10 cellular contexts compared by ENCODE assay signal in the genomic region with DNA sequence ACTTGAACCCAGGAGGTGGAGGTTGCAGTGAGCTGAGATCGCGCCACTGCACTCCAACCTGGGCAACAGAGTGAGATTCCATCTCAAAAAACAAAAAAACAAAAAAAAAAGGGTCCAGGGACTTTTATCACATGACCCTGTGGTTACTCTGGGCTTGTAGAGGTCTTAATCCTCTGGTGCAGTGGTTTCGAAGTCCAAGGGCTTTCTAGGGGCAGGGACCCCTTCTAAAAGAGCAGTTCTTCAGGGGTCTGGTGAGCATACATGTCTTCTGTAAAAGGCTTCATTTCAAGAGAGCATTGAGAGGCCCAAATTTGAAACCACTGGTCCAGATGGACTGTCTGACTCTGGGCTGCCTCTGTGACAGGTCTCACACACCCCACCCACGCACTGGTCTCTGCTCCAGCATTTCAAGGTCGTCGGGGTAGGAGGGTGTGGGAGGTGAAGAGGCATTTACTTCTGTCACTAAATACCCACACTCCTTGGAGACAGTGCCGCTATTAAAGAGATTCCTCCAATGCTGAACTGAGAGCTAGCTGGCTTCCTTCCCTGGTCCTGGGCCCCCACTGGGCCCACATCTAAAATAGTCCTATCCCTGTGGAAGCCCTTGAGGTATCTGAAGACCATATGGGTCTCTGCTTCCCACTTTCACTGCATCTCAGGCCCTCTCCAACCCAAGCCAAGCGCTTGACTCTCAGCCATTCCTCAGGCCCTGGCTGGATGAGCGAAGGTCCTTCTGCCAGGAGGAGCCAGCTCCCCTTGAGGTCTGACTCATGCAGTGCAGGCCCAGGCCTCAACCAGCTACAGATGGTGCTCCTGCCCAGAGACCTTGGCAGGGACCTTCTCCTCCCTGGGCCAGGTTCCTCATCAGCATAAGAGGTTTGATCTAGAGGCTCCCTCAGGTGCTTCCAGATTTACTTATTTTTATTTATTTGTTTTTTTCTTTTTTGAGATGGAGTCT. TPM values are rescaled to one million over a fixed set of nuclear protein-coding genes. Genes with fewer than 3 reads are reported as not detected.
DNase-seq lines count a peak whose midpoint lies in the region; ATAC-seq and TF ChIP-seq lines count a peak whose summit lies in the region.
"Had no signal": no experiment of that assay in that cellular context is flagged by ENCODE, and none has a peak within 500 bp of the region (broad histone marks: within the 10 kb centered on the region; RNA-seq: fewer than 3 reads in every experiment).

No MANE protein-coding gene starts in this region.

- no peak for TF ChIP-seq POLR2A in transverse colon (IDR thresholded peaks at IDR 0.05)

- no peaks in the 10 kb centered on the region for H3K27me3 ChIP-seq in transverse colon
- H3K27me3 ChIP-seq in CD4-positive, alpha-beta T cell (ENCODE audit: control insufficient read depth, insufficient read depth, low read length) = no peaks in the 10 kb centered on the region

- no peak overlapping the region for H3K4me3 ChIP-seq in transverse colon

- H3K9me3 ChIP-seq in transverse colon = no peaks in the 10 kb centered on the region
- H3K9me3 ChIP-seq in CD4-positive, alpha-beta T cell (ENCODE audit: control insufficient read depth, low read length) = no peaks in the 10 kb centered on the region

- H3K36me3 Mint-ChIP-seq in natural killer cell treated with Interleukin-12 subunit alpha and Interleukin-12 subunit beta and Interleukin-15 and Interleukin-18, amount 100 ng/mL, for 72 hours = no peaks in the 10 kb centered on the region
- H3K36me3 Mint-ChIP-seq in natural killer cell = no peaks in the 10 kb centered on the region
- peaks cover 5% of the 10 kb centered on the region for H3K36me3 Mint-ChIP-seq in CD4-positive, alpha-beta T cell (ENCODE audit: low read depth)

- peaks cover 0 to 5% (median 0%) of the 10 kb centered on the region in 4 donors for H3K4me1 ChIP-seq in transverse colon

- intact Hi-C loops in natural killer cell (cut with micrococcal nuclease) (no loop called here), transverse colon (cut with DNase I; ENCODE audit: low total_unique reads) (loop anchor here (2.0 kb wide), 1 partner anchor 25 kb away; no protein-coding TSS in a partner anchor)
- intact Hi-C loops in CD4-positive, alpha-beta T cell (cut with DNase I, micrococcal nuclease) = no loop called here

- no peaks in the 10 kb centered on the region for H3K27me3 Mint-ChIP-seq in natural killer cell treated with Interleukin-12 subunit alpha and Interleukin-12 subunit beta and Interleukin-15 and Interleukin-18, amount 100 ng/mL, for 72 hours
- H3K27me3 Mint-ChIP-seq in natural killer cell (ENCODE audit: low read depth in 2 of 2) = no peaks in the 10 kb centered on the region
- H3K27me3 Mint-ChIP-seq in CD4-positive, alpha-beta T cell = no peaks in the 10 kb centered on the region

- no peak for TF ChIP-seq EP300 in transverse colon (IDR thresholded peaks at IDR 0.05; ENCODE audit: low read depth)

- H3K4me3 Mint-ChIP-seq in natural killer cell treated with Interleukin-12 subunit alpha and Interleukin-12 subunit beta and Interleukin-15 and Interleukin-18, amount 100 ng/mL, for 72 hours = no peak overlapping the region
- H3K4me3 Mint-ChIP-seq in natural killer cell = no peak overlapping the region
- H3K4me3 Mint-ChIP-seq in CD4-positive, alpha-beta T cell = no peak overlapping the region

- ATAC-seq in natural killer cell treated with Interleukin-12 subunit alpha and Interleukin-12 subunit beta and Interleukin-15 and Interleukin-18, amount 100 ng/mL, for 72 hours = peak in 1 of 2 donors; percentile 47
- no peak for ATAC-seq in natural killer cell
- ATAC-seq in CD4-positive, alpha-beta T cell (ENCODE audit: poor library complexity) = no peak
- no peak for ATAC-seq in GM19455 (IDR thresholded peaks at IDR 0.05; ENCODE audit: unreplicated experiment)

- CTCF ChIA-PET in CD4-positive, alpha-beta T cell (lab: Charles Lee) = no interaction called here

- peak overlapping the region; percentile 26 to 51 for H3K27ac Mint-ChIP-seq in natural killer cell treated with Interleukin-12 subunit alpha and Interleukin-12 subunit beta and Interleukin-15 and Interleukin-18, amount 100 ng/mL, for 72 hours
- H3K27ac Mint-ChIP-seq in natural killer cell = no peak overlapping the region
- no peak overlapping the region for H3K27ac Mint-ChIP-seq in CD4-positive, alpha-beta T cell

- H3K36me3 ChIP-seq in transverse colon = no peaks in the 10 kb centered on the region

- H3K9me3 Mint-ChIP-seq in natural killer cell treated with Interleukin-12 subunit alpha and Interleukin-12 subunit beta and Interleukin-15 and Interleukin-18, amount 100 ng/mL, for 72 hours = no peaks in the 10 kb centered on the region
- H3K9me3 Mint-ChIP-seq in natural killer cell = no peaks in the 10 kb centered on the region
- no peaks in the 10 kb centered on the region for H3K9me3 Mint-ChIP-seq in CD4-positive, alpha-beta T cell

- DNase-seq in natural killer cell treated with Interleukin-12 subunit alpha and Interleukin-12 subunit beta and Interleukin-15 and Interleukin-18, amount 100 ng/mL, for 72 hours (ENCODE audit: low spot score) = no peak
- DNase-seq in natural killer cell (no peak), RPMI8226 (peak; percentile 59), fibroblast of peridontal ligament (ENCODE audit: extremely low read depth) (peak; percentile 40), transverse colon (no peak)
- DNase-seq in stimulated activated naive CD4-positive, alpha-beta T cell treated with Interleukin-2 at 50 U/mL for 16 hours (lab: John Stamatoyannopoulos, UW) = no peak
- DNase-seq in CD4-positive, alpha-beta T cell = no peak
- DNase-seq: NCI-H2029 treated with DMSO at 0.1 percent for 48 hours had no signal

- POLR2A ChIA-PET in CD4-positive, alpha-beta T cell (lab: Charles Lee) = interaction anchor here (1.6 kb wide), 1 partner anchor 17 kb away, joined by 3 read pairs; no protein-coding TSS in a partner anchor

- H3K27ac ChIP-seq in transverse colon = no peak overlapping the region
- no peak overlapping the region for H3K27ac ChIP-seq in CD4-positive, alpha-beta T cell (ENCODE audit: low read depth, low read length)

- peaks cover 33 to 39% of the 10 kb centered on the region in 2 donors for H3K4me1 Mint-ChIP-seq in natural killer cell treated with Interleukin-12 subunit alpha and Interleukin-12 subunit beta and Interleukin-15 and Interleukin-18, amount 100 ng/mL, for 72 hours (ENCODE audit: low read depth in 2 of 2)
- H3K4me1 Mint-ChIP-seq in natural killer cell = peaks cover 0 to 22% of the 10 kb centered on the region in 2 donors
- peaks cover 13% of the 10 kb centered on the region for H3K4me1 Mint-ChIP-seq in CD4-positive, alpha-beta T cell (ENCODE audit: low read depth)

- no peak for TF ChIP-seq CTCF in natural killer cell (IDR thresholded peaks at IDR 0.05)
- no peak for TF ChIP-seq CTCF in transverse colon (IDR thresholded peaks at IDR 0.05)
- no peak for TF ChIP-seq CTCF in CD4-positive, alpha-beta T cell (IDR thresholded peaks at IDR 0.05)

- WGBS in transverse colon (ENCODE audit: low coverage in 1 of 2), 2 donors = 83 to 100% methylated on average over 3 to 9 of the region's 9 CpGs

- in situ Hi-C loops in transverse colon (cut with MboI; ENCODE audit: low pct_ligation_motif_present in 1 of 4, low pct_unique_long_range_greater_than_20kb in 1 of 4, low sequenced_read_pairs in 3 of 4) = no loop called here

RNA-seq across cellular contexts. Expression of gene PAX8, which starts 44.8 kb away (rescaled TPM):
- 1 to 10 TPM in 1 of 2 donors, under 1 TPM in 1; 0.64 to 1.8 TPM for total RNA-seq in natural killer cell treated with Interleukin-12 subunit alpha and Interleukin-12 subunit beta and Interleukin-15 and Interleukin-18, amount 100 ng/mL, for 72 hours
- total RNA-seq in natural killer cell = 1 to 10 TPM in 1 of 3 donors, under 1 TPM in 2; 0.57 to 1.2 (median 0.65) TPM
- 10 to 100 TPM in 2 of 4 donors, 1 to 10 TPM in 2; 1.6 to 13.7 (median 8.3) TPM for total RNA-seq in transverse colon
- under 1 TPM; 0.36 to 0.52 TPM for total RNA-seq in CD4-positive, alpha-beta T cell
- total RNA-seq: G401 had no signal

Comparison
In these comparisons a context has a peak if more than half of its experiments do, and no peak if none do; other contexts are left out.
1. H3K27ac Mint-ChIP-seq: peak in natural killer cell treated with Interleukin-12 subunit alpha and Interleukin-12 subunit beta and Interleukin-15 and Interleukin-18, amount 100 ng/mL, for 72 hours (2 of 2); none in natural killer cell (0 of 2) and CD4-positive, alpha-beta T cell (single experiment).
2. DNase-seq: peak in RPMI8226 (single experiment) and fibroblast of peridontal ligament (single experiment); none in natural killer cell treated with Interleukin-12 subunit alpha and Interleukin-12 subunit beta and Interleukin-15 and Interleukin-18, amount 100 ng/mL, for 72 hours (single experiment), natural killer cell (single experiment), transverse colon (single experiment), stimulated activated naive CD4-positive, alpha-beta T cell treated with Interleukin-2 at 50 U/mL for 16 hours (single experiment) and CD4-positive, alpha-beta T cell (0 of 10).